In the genomic region with DNA sequence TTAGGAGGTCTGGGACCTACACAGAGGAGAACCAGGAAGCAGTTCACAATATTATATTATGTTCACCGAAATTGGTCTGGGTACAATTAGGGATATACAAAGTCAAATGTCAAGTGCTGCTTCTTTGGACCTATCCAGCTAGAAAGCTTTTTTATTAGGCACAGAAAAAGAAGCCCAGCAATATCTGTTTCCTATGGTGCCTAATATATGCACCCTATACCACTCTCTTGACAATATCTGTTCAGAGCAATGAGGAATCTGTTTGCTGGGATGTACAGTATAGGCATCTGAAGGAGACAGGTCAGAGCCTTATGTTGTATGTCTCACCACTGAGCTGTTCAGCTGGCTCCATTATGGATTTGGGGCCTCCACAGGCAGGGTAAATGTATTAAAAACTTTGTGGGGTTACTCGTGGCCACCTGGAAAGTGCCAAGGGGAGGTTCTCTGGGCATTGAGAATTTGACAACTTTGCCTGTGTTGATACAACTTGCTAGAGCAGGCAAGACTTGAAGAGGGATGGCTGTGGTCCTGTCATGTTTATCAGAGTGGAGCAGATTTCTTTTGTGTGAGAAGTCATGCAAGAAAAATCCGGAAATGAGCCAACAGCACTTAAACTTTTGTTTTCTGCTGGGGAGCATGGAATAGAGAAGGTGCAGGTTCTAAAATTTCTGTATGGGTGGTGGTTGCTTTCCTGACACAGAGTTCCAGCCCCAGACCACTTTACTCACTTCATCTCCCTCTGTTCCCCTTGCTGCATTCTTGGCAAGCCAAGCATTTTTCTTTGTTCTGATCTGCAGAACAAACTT, we compare ENCODE assay signal across 8 cellular contexts. TPM values are rescaled to one million over a fixed set of nuclear protein-coding genes. Genes with fewer than 3 reads are reported as not detected.
DNase-seq lines count a peak whose midpoint lies in the region; ATAC-seq, FAIRE-seq and TF ChIP-seq lines count a peak whose summit lies in the region.

No MANE protein-coding gene starts in this region.

- WGBS in mesodermal cell (ENCODE audit: insufficient coverage in 2 of 2), 2 experiments: 60 to 72% methylated on average over 2 of the region's 3 CpGs
- 29 to 37% (median 32%) methylated on average over 3 of the region's 3 CpGs for WGBS in ovary, 3 donors

- no peaks in the 10 kb centered on the region for H3K27me3 ChIP-seq in CD8-positive, alpha-beta T cell (ENCODE audit: insufficient read depth, low read length)
- H3K27me3 ChIP-seq in astrocyte (ENCODE audit: insufficient read depth, low read length) (no peaks in the 10 kb centered on the region), ovary (no peaks in the 10 kb centered on the region)

- H3K27me3 Mint-ChIP-seq in CD8-positive, alpha-beta T cell (ENCODE audit: low read depth): no peaks in the 10 kb centered on the region
- no peaks in the 10 kb centered on the region for H3K27me3 Mint-ChIP-seq in astrocyte (ENCODE audit: low read depth, unreplicated experiment)

- no peaks in the 10 kb centered on the region for H3K36me3 ChIP-seq in CD8-positive, alpha-beta T cell (ENCODE audit: insufficient read depth, low read length)
- H3K36me3 ChIP-seq in astrocyte (ENCODE audit: insufficient read depth, low read length) (no peaks in the 10 kb centered on the region), mesodermal cell (ENCODE audit: control insufficient read depth, insufficient read depth, low read length) (no peaks in the 10 kb centered on the region), ovary (no peaks in the 10 kb centered on the region)

- no peak for TF ChIP-seq EP300 in ovary (IDR thresholded peaks at IDR 0.05)

- peak overlapping the region; percentile 93 for H3K27ac Mint-ChIP-seq in CD8-positive, alpha-beta T cell
- H3K27ac Mint-ChIP-seq in astrocyte (ENCODE audit: unreplicated experiment): peak overlapping the region; percentile 83

- no peak for TF ChIP-seq CTCF in CD8-positive, alpha-beta T cell (IDR thresholded peaks at IDR 0.05)
- TF ChIP-seq CTCF in astrocyte (IDR thresholded peaks at IDR 0.05; ENCODE audit: insufficient read depth, low read depth, low read length) (no peak), ovary (IDR thresholded peaks at IDR 0.05) (no peak)

- POLR2A ChIA-PET in CD8-positive, alpha-beta T cell (lab: Charles Lee): interaction anchor here (0.7 to 4.5 kb wide), 5 partner anchors 8 to 86 kb away, joined by 3 to 38 read pairs (median 3); partner anchors contain the start of gene STIM1

- peak overlapping the region; percentile 3 for H3K4me3 ChIP-seq in CD8-positive, alpha-beta T cell (ENCODE audit: low read depth, low read length)
- H3K4me3 ChIP-seq in astrocyte (ENCODE audit: insufficient read depth, low read depth, low read length): no peak overlapping the region
- H3K4me3 ChIP-seq in mesodermal cell (ENCODE audit: extremely low read depth, insufficient read depth, low read length, poor library complexity, severe bottlenecking): no peak overlapping the region
- H3K4me3 ChIP-seq in ovary: no peak overlapping the region

- H4K20me1 ChIP-seq in astrocyte (ENCODE audit: insufficient read depth, low read length): peaks cover 6% of the 10 kb centered on the region

- peak; percentile 19 for ATAC-seq in CD8-positive, alpha-beta T cell
- peak; percentile 34 for ATAC-seq in HG03432 (IDR thresholded peaks at IDR 0.05; ENCODE audit: unreplicated experiment)
- ATAC-seq in HG03571 (IDR thresholded peaks at IDR 0.05; ENCODE audit: unreplicated experiment): no peak

- no peak for TF ChIP-seq POLR2A in ovary (IDR thresholded peaks at IDR 0.05)

- H3K27ac ChIP-seq in CD8-positive, alpha-beta T cell (ENCODE audit: low read depth, low read length): no peak overlapping the region
- H3K27ac ChIP-seq in astrocyte (ENCODE audit: low read depth, low read length): no peak overlapping the region
- H3K27ac ChIP-seq in mesodermal cell (ENCODE audit: low read depth, low read length, severe bottlenecking): peak overlapping the region; percentile 89
- H3K27ac ChIP-seq in ovary: no peak overlapping the region

- H3K9ac ChIP-seq in astrocyte (ENCODE audit: low read length): no peak overlapping the region

- intact Hi-C loops in CD8-positive, alpha-beta T cell (cut with DNase I, micrococcal nuclease): no loop called here
- intact Hi-C loops in ovary (cut with DNase I): no loop called here

- H3K4me3 Mint-ChIP-seq in CD8-positive, alpha-beta T cell: peak overlapping the region; percentile 38
- H3K4me3 Mint-ChIP-seq in astrocyte (ENCODE audit: unreplicated experiment): peak overlapping the region; percentile 42

- peaks cover 3% of the 10 kb centered on the region for H3K36me3 Mint-ChIP-seq in CD8-positive, alpha-beta T cell
- peaks cover 2% of the 10 kb centered on the region for H3K36me3 Mint-ChIP-seq in astrocyte (ENCODE audit: low read depth, unreplicated experiment)

- no peak for FAIRE-seq in astrocyte (lab: Jason Lieb, UNC)

- DNase-seq in CD8-positive, alpha-beta T cell: no peak
- DNase-seq in astrocyte (ENCODE audit: low read depth): peak; percentile 76
- no peak for DNase-seq in activated CD4-positive, CD25-positive, alpha-beta regulatory T cell (lab: John Stamatoyannopoulos, UW)
- no peak for DNase-seq in NCI-H1092 treated with DMSO at 0.1 percent for 48 hours (lab: John Stamatoyannopoulos, UW)
- no peak for DNase-seq in ovary

- peaks cover 42% of the 10 kb centered on the region for H3K79me2 ChIP-seq in astrocyte (ENCODE audit: insufficient read depth, low read length)

- peaks cover 88% of the 10 kb centered on the region for H3K4me1 Mint-ChIP-seq in CD8-positive, alpha-beta T cell (ENCODE audit: low read depth)
- H3K4me1 Mint-ChIP-seq in astrocyte (ENCODE audit: low read depth, unreplicated experiment): peaks cover 43% of the 10 kb centered on the region

- peak overlapping the region; percentile 57 for H3K4me2 ChIP-seq in astrocyte (ENCODE audit: low read length)

- no peaks in the 10 kb centered on the region for H3K9me3 ChIP-seq in CD8-positive, alpha-beta T cell (ENCODE audit: low read length)
- no peaks in the 10 kb centered on the region for H3K9me3 ChIP-seq in astrocyte (ENCODE audit: insufficient read depth, low read depth, low read length)
- no peaks in the 10 kb centered on the region for H3K9me3 ChIP-seq in mesodermal cell (ENCODE audit: control insufficient read depth, low read length)
- H3K9me3 ChIP-seq in ovary: no peaks in the 10 kb centered on the region

- CTCF ChIA-PET in CD8-positive, alpha-beta T cell (lab: Charles Lee): interaction anchor here (1.2 to 3.6 kb wide), 4 partner anchors 11 to 207 kb away, joined by 3 to 26 read pairs (median 10); partner anchors contain the start of gene STIM1

- peaks cover 92% of the 10 kb centered on the region for H3K4me1 ChIP-seq in CD8-positive, alpha-beta T cell (ENCODE audit: insufficient read depth, low read length)
- H3K4me1 ChIP-seq in astrocyte (ENCODE audit: insufficient read depth, low read length): peaks cover 14% of the 10 kb centered on the region
- H3K4me1 ChIP-seq in mesodermal cell (ENCODE audit: control insufficient read depth, insufficient read depth, low read length, poor library complexity, severe bottlenecking): peaks cover 41% of the 10 kb centered on the region
- H3K4me1 ChIP-seq in ovary (ENCODE audit: insufficient read depth): peaks cover 15% of the 10 kb centered on the region

- H2AFZ ChIP-seq in astrocyte (ENCODE audit: low read depth, low read length): no peak overlapping the region

- H3K9me3 Mint-ChIP-seq in CD8-positive, alpha-beta T cell: no peaks in the 10 kb centered on the region
- H3K9me3 Mint-ChIP-seq in astrocyte (ENCODE audit: unreplicated experiment): no peaks in the 10 kb centered on the region

RNA-seq across cellular contexts. Expression of gene STIM1, which starts 10.1 kb away (rescaled TPM):
- total RNA-seq in CD8-positive, alpha-beta T cell: 10 to 100 TPM; 72.5 to 84.3 TPM
- total RNA-seq in astrocyte: 42.9 and 49.3 TPM in 2 replicates
- polyA plus RNA-seq in mesodermal cell (2013, experiment 1 of 2): 37.3 TPM
- 28.3 TPM for polyA plus RNA-seq in mesodermal cell (2013, experiment 2 of 2)
- 10 to 100 TPM; 26.1 to 68.5 (median 58.7) TPM for total RNA-seq in ovary
- 10 to 100 TPM; 54.7 to 75.2 TPM for polyA plus RNA-seq in ovary

RNA-seq across cellular contexts. Expression of gene RHOG, which starts 24.8 kb away (rescaled TPM):
- 100 to 1,000 TPM; 125 to 127 TPM for total RNA-seq in CD8-positive, alpha-beta T cell
- total RNA-seq in astrocyte (54.5 and 54.7 TPM in 2 replicates), ovary (10 to 100 TPM; 23.6 to 49.2 (median 39.6) TPM)
- 56.3 TPM for polyA plus RNA-seq in mesodermal cell (2013, experiment 1 of 2)
- 44.0 TPM for polyA plus RNA-seq in mesodermal cell (2013, experiment 2 of 2)
- 10 to 100 TPM; 23.3 to 41.0 TPM for polyA plus RNA-seq in ovary

RNA-seq across cellular contexts. Expression of gene PGAP2, which starts 57.2 kb away (rescaled TPM):
- total RNA-seq in CD8-positive, alpha-beta T cell: 10 to 100 TPM; 16.3 to 18.5 TPM
- 22.4 and 22.5 TPM in 2 replicates for total RNA-seq in astrocyte
- 16.4 TPM for polyA plus RNA-seq in mesodermal cell (2013, experiment 1 of 2)
- polyA plus RNA-seq in mesodermal cell (2013, experiment 2 of 2): 13.2 TPM
- 10 to 100 TPM in 5 of 7 donors, 1 to 10 TPM in 2; 7.7 to 17.6 (median 10.9) TPM for total RNA-seq in ovary
- 10 to 100 TPM; 13.1 to 15.3 TPM for polyA plus RNA-seq in ovary
